3 cellular contexts compared by ENCODE assay signal in the genomic region with DNA sequence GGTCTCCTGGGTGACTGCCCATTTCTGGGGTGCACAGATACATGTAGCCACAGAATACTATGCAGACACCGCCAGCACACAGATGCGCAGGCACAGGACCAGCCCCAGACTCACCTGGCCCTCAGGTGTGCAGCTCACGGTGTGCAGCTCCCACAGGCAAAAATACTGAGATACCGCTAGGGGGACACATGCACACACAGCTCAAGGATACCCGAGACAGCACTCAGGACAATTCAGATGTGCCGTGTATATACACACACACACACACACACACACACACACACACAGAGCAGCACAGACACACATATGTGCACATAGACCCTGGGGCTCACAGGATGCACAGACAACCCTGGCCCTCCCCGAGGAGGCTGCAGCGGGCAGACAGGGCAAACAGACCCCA. TPM values are rescaled to one million over a fixed set of nuclear protein-coding genes. Genes with fewer than 3 reads are reported as not detected.
"Had no signal": no experiment of that assay in that cellular context is flagged by ENCODE, and none has a peak within 500 bp of the region (broad histone marks: within the 10 kb centered on the region; RNA-seq: fewer than 3 reads in every experiment).

No MANE protein-coding gene starts in this region.

RNA-seq across cellular contexts. Expression of gene NPIPB6, which starts 11.8 kb away (rescaled TPM):
- total RNA-seq: dermis microvascular lymphatic vessel endothelial cell, fibroblast of villous mesenchyme had no signal

RNA-seq across cellular contexts. Expression of gene EIF3CL, which starts 28.5 kb away (rescaled TPM):
- polyA plus RNA-seq: smooth muscle cell had no signal
